Comparison of ENCODE assay signal across 1 cellular context in genomic region chr1:113072757-113073456, GRCh38.
TF ChIP-seq lines count a peak whose summit lies in the region.

TSS of gene LRIG2 (plus strand) at chr1:113073198. CDS start at chr1:113073407, 209 bp downstream.

TF ChIP-seq in K562, 482 proteins besides CTCF, POLR2A, EP300 and RAD21 (continued from another document and continues in another):
- no peak for TF ChIP-seq ZNF282 (CRISPR knock-in tag; IDR thresholded peaks at IDR 0.05)
- TF ChIP-seq PREB (CRISPR knock-in tag; IDR thresholded peaks at IDR 0.05), result 0 out of 2 replicates have a peak, but pooled peaks have one; percentile 56
- no peak for TF ChIP-seq RERE (CRISPR knock-in tag; IDR thresholded peaks at IDR 0.05; ENCODE audit: borderline replicate concordance)
- TF ChIP-seq ATF3 (IDR thresholded peaks at IDR 0.05), result no peak
- TF ChIP-seq ATF3 (CRISPR knock-in tag; conservative IDR thresholded peaks at IDR 0.05), result peak; percentile 47; the same call in 1 of the 2 replicates
- TF ChIP-seq TCF15 (CRISPR knock-in tag; IDR thresholded peaks at IDR 0.05), result 0 out of 2 replicates have a peak, but pooled peaks have one; percentile 1
- no peak for TF ChIP-seq ZFP91 (CRISPR knock-in tag; IDR thresholded peaks at IDR 0.05)
- no peak for TF ChIP-seq TRIM24 (IDR thresholded peaks at IDR 0.05)
- peak; percentile 85 for TF ChIP-seq VEZF1 (CRISPR knock-in tag; IDR thresholded peaks at IDR 0.05)
- TF ChIP-seq ZNF764 (CRISPR knock-in tag; IDR thresholded peaks at IDR 0.05; ENCODE audit: low read depth), result peak; percentile 96
- peak; percentile 41; the same call in 1 of the 2 replicates for TF ChIP-seq PBX2 (CRISPR knock-in tag; IDR thresholded peaks at IDR 0.05; ENCODE audit: low read depth)
- TF ChIP-seq PBX2 (tag; conservative IDR thresholded peaks at IDR 0.05; ENCODE audit: low read depth), result peak; percentile 50; the same call in 1 of the 2 replicates
- TF ChIP-seq MYNN (IDR thresholded peaks at IDR 0.05), result peak; percentile 75; the same call in 1 of the 2 replicates
- TF ChIP-seq MYNN (CRISPR knock-in tag; IDR thresholded peaks at IDR 0.05), result no peak
- 0 out of 2 replicates have a peak, but pooled peaks have one; percentile 61 for TF ChIP-seq KLF10 (CRISPR knock-in tag; IDR thresholded peaks at IDR 0.05)
- TF ChIP-seq ZKSCAN3 (CRISPR knock-in tag; IDR thresholded peaks at IDR 0.05), result no peak
- no peak for TF ChIP-seq FUS (optimal IDR thresholded peaks at IDR 0.05; ENCODE audit: low read depth, low read length)
- TF ChIP-seq CBFB (CRISPR knock-in tag; IDR thresholded peaks at IDR 0.05), result no peak
- TF ChIP-seq NEUROD1 (IDR thresholded peaks at IDR 0.05; ENCODE audit: borderline replicate concordance, low read depth, low read length, partially characterized antibody), result no peak
- TF ChIP-seq ZNF717 (CRISPR knock-in tag; IDR thresholded peaks at IDR 0.05), result peak; percentile 67; the same call in 1 of the 2 replicates
- TF ChIP-seq HMBOX1 (IDR thresholded peaks at IDR 0.05), result no peak; the same call in 1 of the 2 replicates
- TF ChIP-seq NCOA4 (IDR thresholded peaks at IDR 0.05; ENCODE audit: partially characterized antibody), result no peak
- TF ChIP-seq CHCHD3 (CRISPR knock-in tag; IDR thresholded peaks at IDR 0.05), result no peak
- no peak for TF ChIP-seq PATZ1 (CRISPR knock-in tag; IDR thresholded peaks at IDR 0.05; ENCODE audit: borderline replicate concordance)
- TF ChIP-seq HNRNPK (IDR thresholded peaks at IDR 0.05; ENCODE audit: low read depth, low read length, poor library complexity, severe bottlenecking), result no peak
- TF ChIP-seq CC2D1A (IDR thresholded peaks at IDR 0.05), result peak; percentile 82
- TF ChIP-seq MCM2 (IDR thresholded peaks at IDR 0.05; ENCODE audit: low read depth), result no peak
- peak; percentile 25 for TF ChIP-seq ZKSCAN1 (IDR thresholded peaks at IDR 0.05; ENCODE audit: low read depth, low read length)
- peak; percentile 85 for TF ChIP-seq HDAC2 (IDR thresholded peaks at IDR 0.05)
- peak; percentile 64 for TF ChIP-seq USF1 (CRISPR knock-in tag; IDR thresholded peaks at IDR 0.05)
- no peak for TF ChIP-seq CEBPB (tag; IDR thresholded peaks at IDR 0.05)
- peak; percentile 69; the same call in 1 of the 2 replicates for TF ChIP-seq ZNF766 (CRISPR knock-in tag; conservative IDR thresholded peaks at IDR 0.05)
- no peak; the same call in 1 of the 2 replicates for TF ChIP-seq TGIF2 (CRISPR knock-in tag; IDR thresholded peaks at IDR 0.05)
- peak; percentile 14; the same call in 1 of the 2 replicates for TF ChIP-seq REST (CRISPR knock-in tag; IDR thresholded peaks at IDR 0.05; ENCODE audit: low read depth)
- no peak; the same call in 1 of the 2 replicates for TF ChIP-seq ZNF324 (CRISPR knock-in tag; IDR thresholded peaks at IDR 0.05)
- TF ChIP-seq KLF16 (IDR thresholded peaks at IDR 0.05), result peak; percentile 66
